In the genomic region with DNA sequence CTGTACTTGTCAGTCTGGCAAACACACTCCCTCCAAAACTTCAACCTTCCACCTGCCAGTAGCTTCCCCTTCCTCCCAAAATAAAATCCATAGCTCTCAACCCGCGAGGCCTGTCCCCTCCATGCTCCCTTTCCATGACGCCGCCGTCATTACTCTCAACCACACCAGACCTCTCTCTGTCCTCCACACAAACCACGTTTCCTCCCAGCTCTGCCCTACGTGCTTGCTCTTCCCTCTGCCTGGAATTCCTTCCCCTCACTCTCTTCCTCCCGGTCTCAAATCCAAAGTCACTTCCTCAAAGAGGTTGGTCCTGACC, we compare ENCODE assay signal across 14 cellular contexts.
DNase-seq lines count a peak whose midpoint lies in the region; ATAC-seq and TF ChIP-seq lines count a peak whose summit lies in the region.
"Had no signal": no experiment of that assay in that cellular context is flagged by ENCODE, and none has a peak within 500 bp of the region (broad histone marks: within the 10 kb centered on the region; RNA-seq: fewer than 3 reads in every experiment).

No MANE protein-coding gene starts in this region.

- H3K9me3 ChIP-seq in trophoblast cell (ENCODE audit: insufficient read depth, low read depth, low read length), result no peaks in the 10 kb centered on the region
- H3K9me3 ChIP-seq: Caco-2, pancreas had no signal

- peak overlapping the region; percentile 11 for H3K4me3 Mint-ChIP-seq in activated CD8-positive, alpha-beta memory T cell treated with anti-CD3 and anti-CD28 coated beads, Interleukin-2, amount 10 ng/mL, durations not matched to agents 7 days and 5 days
- H3K4me3 Mint-ChIP-seq in activated naive CD8-positive, alpha-beta T cell treated with anti-CD3 and anti-CD28 coated beads, Interleukin-2, amount 50 U/mL, for 24 hours, result peak overlapping the region; percentile 12

- peak overlapping the region; percentile 53 for H4K91ac ChIP-seq in trophoblast cell (ENCODE audit: low read depth, low read length)

- H3K9ac ChIP-seq in trophoblast cell (ENCODE audit: low read length), result no peak overlapping the region

- peaks cover 86% of the 10 kb centered on the region for H3K4me1 Mint-ChIP-seq in activated CD8-positive, alpha-beta memory T cell treated with anti-CD3 and anti-CD28 coated beads, Interleukin-2, amount 10 ng/mL, durations not matched to agents 7 days and 5 days
- H3K4me1 Mint-ChIP-seq in activated naive CD8-positive, alpha-beta T cell treated with anti-CD3 and anti-CD28 coated beads, Interleukin-2, amount 50 U/mL, for 24 hours, result peaks cover 75% of the 10 kb centered on the region

- no peaks in the 10 kb centered on the region for H3K79me2 ChIP-seq in trophoblast cell (ENCODE audit: control insufficient read depth, insufficient read depth, low read length, poor library complexity)

- no peaks in the 10 kb centered on the region for H3K36me3 ChIP-seq in trophoblast cell (ENCODE audit: control insufficient read depth in 1 of 2, insufficient read depth in 2 of 2, low read length in 2 of 2)
- H3K36me3 ChIP-seq: pancreas had no signal

- no peak for DNase-seq in activated CD8-positive, alpha-beta memory T cell treated with anti-CD3 and anti-CD28 coated beads, Interleukin-2, amount 10 ng/mL, durations not matched to agents 7 days and 5 days
- no peak for DNase-seq in activated CD8-positive, alpha-beta memory T cell treated with anti-CD3 and anti-CD28 coated beads for 24 hours
- DNase-seq in KBM-7, result peak; percentile 50
- no peak for DNase-seq in activated naive CD8-positive, alpha-beta T cell treated with anti-CD3 and anti-CD28 coated beads, Interleukin-2, amount 50 U/mL, for 24 hours
- DNase-seq in trophoblast cell, result no peak
- no peak for DNase-seq in T1000 (lab: John Stamatoyannopoulos, UW)
- DNase-seq: Caco-2, GDM1, NCI-H1417 treated with DMSO at 0.1 percent for 48 hours, NCI-H2227 treated with DMSO at 0.1 percent for 48 hours, pancreas, SHP77 treated with DMSO at 0.1 percent for 48 hours had no signal

- WGBS in trophoblast cell (ENCODE audit: extremely low coverage, insufficient coverage, insufficient read length), result no CpG with 5 or more reads among the region's 8 CpGs

- in situ Hi-C loops in KBM-7 (cut with MboI; ENCODE audit: low pct_unique_long_range_greater_than_20kb, low sequenced_read_pairs), result no loop called here

- no peak overlapping the region for H2AFZ ChIP-seq in trophoblast cell (ENCODE audit: insufficient read depth, low read length, poor library complexity)

- no peak overlapping the region for H3K27ac ChIP-seq in trophoblast cell (ENCODE audit: low read depth, low read length)
- H3K27ac ChIP-seq: pancreas had no signal

- peak overlapping the region; percentile 88 for H3K27ac Mint-ChIP-seq in activated CD8-positive, alpha-beta memory T cell treated with anti-CD3 and anti-CD28 coated beads, Interleukin-2, amount 10 ng/mL, durations not matched to agents 7 days and 5 days
- H3K27ac Mint-ChIP-seq in activated naive CD8-positive, alpha-beta T cell treated with anti-CD3 and anti-CD28 coated beads, Interleukin-2, amount 50 U/mL, for 24 hours, result peak overlapping the region; percentile 74

- H2BK5ac ChIP-seq in trophoblast cell (ENCODE audit: low read depth, low read length, poor library complexity), result no peak overlapping the region

- no peak overlapping the region for H3K4ac ChIP-seq in trophoblast cell (ENCODE audit: low read depth, low read length)

- H3K4me3 ChIP-seq in trophoblast cell (ENCODE audit: low read depth, low read length), result no peak overlapping the region
- H3K4me3 ChIP-seq: pancreas had no signal

- H3K9me3 Mint-ChIP-seq in activated CD8-positive, alpha-beta memory T cell treated with anti-CD3 and anti-CD28 coated beads, Interleukin-2, amount 10 ng/mL, durations not matched to agents 7 days and 5 days (ENCODE audit: low read depth), result no peaks in the 10 kb centered on the region
- no peaks in the 10 kb centered on the region for H3K9me3 Mint-ChIP-seq in activated naive CD8-positive, alpha-beta T cell treated with anti-CD3 and anti-CD28 coated beads, Interleukin-2, amount 50 U/mL, for 24 hours

- H3K14ac ChIP-seq in trophoblast cell (ENCODE audit: low read length), result no peak overlapping the region

- H3K27me3 ChIP-seq in trophoblast cell (ENCODE audit: insufficient read depth, low read length), result no peaks in the 10 kb centered on the region
- H3K27me3 ChIP-seq: pancreas had no signal

- no peak overlapping the region for H4K12ac ChIP-seq in trophoblast cell (ENCODE audit: low read depth, low read length)

- no peak overlapping the region for H3K4me2 ChIP-seq in trophoblast cell (ENCODE audit: low read length)

- ATAC-seq in activated CD8-positive, alpha-beta memory T cell treated with anti-CD3 and anti-CD28 coated beads, Interleukin-2, amount 10 ng/mL, durations not matched to agents 7 days and 5 days, result no peak
- ATAC-seq in activated naive CD8-positive, alpha-beta T cell treated with anti-CD3 and anti-CD28 coated beads, Interleukin-2, amount 50 U/mL, for 24 hours, result no peak
- ATAC-seq in HG03159 (IDR thresholded peaks at IDR 0.05; ENCODE audit: unreplicated experiment) (no peak), GM18505 (IDR thresholded peaks at IDR 0.05; ENCODE audit: unreplicated experiment) (no peak)
- ATAC-seq: pancreas had no signal

- H3K23ac ChIP-seq in trophoblast cell (ENCODE audit: low read length), result no peak overlapping the region

- peaks cover 48% of the 10 kb centered on the region for H3K36me3 Mint-ChIP-seq in activated CD8-positive, alpha-beta memory T cell treated with anti-CD3 and anti-CD28 coated beads, Interleukin-2, amount 10 ng/mL, durations not matched to agents 7 days and 5 days
- H3K36me3 Mint-ChIP-seq in activated naive CD8-positive, alpha-beta T cell treated with anti-CD3 and anti-CD28 coated beads, Interleukin-2, amount 50 U/mL, for 24 hours (ENCODE audit: low read depth), result peaks cover 42% of the 10 kb centered on the region

- CTCF ChIA-PET in activated CD8-positive, alpha-beta memory T cell treated with anti-CD3 and anti-CD28 coated beads, Interleukin-2, amount 10 ng/mL, durations not matched to agents 7 days and 5 days (lab: Charles Lee), result interaction anchor here (0.6 to 6.3 kb wide), 6 partner anchors 12 to 431 kb away, joined by 3 to 48 read pairs (median 10); no protein-coding TSS in a partner anchor

- peak overlapping the region; percentile 29 for H2BK120ac ChIP-seq in trophoblast cell (ENCODE audit: insufficient read depth, low read length, poor library complexity)

- peaks cover 24% of the 10 kb centered on the region for H3K79me1 ChIP-seq in trophoblast cell (ENCODE audit: low read length)

- H3K18ac ChIP-seq in trophoblast cell (ENCODE audit: low read length), result no peak overlapping the region

- H2BK12ac ChIP-seq in trophoblast cell (ENCODE audit: low read length), result peak overlapping the region; percentile 13

- peaks cover 13 to 19% of the 10 kb centered on the region in 2 experiments for H3K4me1 ChIP-seq in trophoblast cell (ENCODE audit: control insufficient read depth in 1 of 2, insufficient read depth in 2 of 2, low read length in 2 of 2)
- H3K4me1 ChIP-seq: Caco-2, pancreas had no signal

- no peak for TF ChIP-seq POLR2A in GM18505 (IDR thresholded peaks at IDR 0.05; ENCODE audit: borderline replicate concordance, extremely low read depth, insufficient read depth, insufficient read length)

- H4K8ac ChIP-seq in trophoblast cell (ENCODE audit: low read depth, low read length), result no peak overlapping the region

- no peak overlapping the region for H2AK5ac ChIP-seq in trophoblast cell (ENCODE audit: low read length)

- no peaks in the 10 kb centered on the region for H3K27me3 Mint-ChIP-seq in activated CD8-positive, alpha-beta memory T cell treated with anti-CD3 and anti-CD28 coated beads, Interleukin-2, amount 10 ng/mL, durations not matched to agents 7 days and 5 days
- H3K27me3 Mint-ChIP-seq in activated naive CD8-positive, alpha-beta T cell treated with anti-CD3 and anti-CD28 coated beads, Interleukin-2, amount 50 U/mL, for 24 hours, result no peaks in the 10 kb centered on the region
